ENCODE assay signal across 1 cellular context in the genomic region with DNA sequence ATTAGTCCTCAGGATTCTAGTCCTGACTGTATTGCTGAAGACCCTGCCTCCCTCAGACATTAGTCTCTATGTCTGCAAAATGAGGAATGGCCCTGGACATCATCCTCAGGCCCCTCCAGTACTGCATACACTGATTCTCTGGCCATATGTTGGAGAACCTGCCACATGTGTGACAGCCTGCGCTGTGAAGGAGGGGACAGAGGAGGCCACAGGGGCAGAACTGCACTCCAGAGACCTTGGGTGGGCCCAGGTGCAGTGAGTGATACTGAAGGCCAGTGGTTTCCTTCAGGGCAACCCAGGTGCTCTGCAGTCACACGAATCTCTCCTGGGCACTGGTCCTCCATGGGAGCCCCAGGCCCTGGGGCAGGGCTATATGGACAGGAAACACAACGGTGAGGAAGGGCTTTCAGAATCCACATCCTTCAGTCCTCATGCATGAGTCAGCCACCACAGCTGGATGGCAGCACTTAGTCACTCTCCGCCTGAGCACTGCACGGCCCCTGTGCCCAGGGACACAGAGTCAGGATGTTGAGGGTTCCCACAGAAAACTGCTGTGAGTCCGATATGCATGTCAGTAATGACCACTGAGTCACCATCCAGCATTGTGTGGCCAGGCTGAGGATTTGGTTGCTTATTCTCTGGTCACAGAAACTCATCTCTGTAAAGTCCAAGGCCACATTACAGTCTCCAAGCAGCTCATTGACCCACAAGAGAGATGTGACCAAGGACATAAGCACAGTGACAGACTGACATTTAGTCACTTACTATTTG.
TF ChIP-seq lines count a peak whose summit lies in the region.

No MANE protein-coding gene starts in this region.

TF ChIP-seq in SK-N-SH, 30 proteins besides CTCF, POLR2A, EP300 and RAD21 (continued from another document):
- TF ChIP-seq, protein P1, sequence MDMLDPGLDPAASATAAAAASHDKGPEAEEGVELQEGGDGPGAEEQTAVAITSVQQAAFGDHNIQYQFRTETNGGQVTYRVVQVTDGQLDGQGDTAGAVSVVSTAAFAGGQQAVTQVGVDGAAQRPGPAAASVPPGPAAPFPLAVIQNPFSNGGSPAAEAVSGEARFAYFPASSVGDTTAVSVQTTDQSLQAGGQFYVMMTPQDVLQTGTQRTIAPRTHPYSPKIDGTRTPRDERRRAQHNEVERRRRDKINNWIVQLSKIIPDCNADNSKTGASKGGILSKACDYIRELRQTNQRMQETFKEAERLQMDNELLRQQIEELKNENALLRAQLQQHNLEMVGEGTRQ (IDR thresholded peaks at IDR 0.05; ENCODE audit: borderline replicate concordance, low read depth, low read length): no peak
- TF ChIP-seq, protein P2, sequence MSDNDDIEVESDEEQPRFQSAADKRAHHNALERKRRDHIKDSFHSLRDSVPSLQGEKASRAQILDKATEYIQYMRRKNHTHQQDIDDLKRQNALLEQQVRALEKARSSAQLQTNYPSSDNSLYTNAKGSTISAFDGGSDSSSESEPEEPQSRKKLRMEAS (IDR thresholded peaks at IDR 0.05; ENCODE audit: low read depth): 0 out of 2 replicates have a peak, but pooled peaks have one; percentile 49
- TF ChIP-seq TEAD4 (IDR thresholded peaks at IDR 0.05; ENCODE audit: borderline replicate concordance, insufficient read depth) (0 out of 2 replicates have a peak, but pooled peaks have one; percentile 41), TAF1 (IDR thresholded peaks at IDR 0.05; ENCODE audit: borderline replicate concordance, low read depth, low read length) (no peak), MEF2A (IDR thresholded peaks at IDR 0.05; ENCODE audit: borderline replicate concordance, low read depth) (no peak), FOXJ3 (CRISPR knock-in tag; IDR thresholded peaks at IDR 0.05) (no peak), SMC3 (IDR thresholded peaks at IDR 0.05; ENCODE audit: low read depth, low read length) (peak; percentile 32; the same call in 1 of the 2 replicates), FOSL2 (IDR thresholded peaks at IDR 0.05; ENCODE audit: borderline replicate concordance, low read depth) (peak; percentile 91), EZH2phosphoT487 (IDR thresholded peaks at IDR 0.05; ENCODE audit: borderline replicate concordance, low read depth) (no peak), SIN3A (IDR thresholded peaks at IDR 0.05; ENCODE audit: borderline replicate concordance, low read depth, low read length) (0 out of 2 replicates have a peak, but pooled peaks have one; percentile 40), GATA2 (CRISPR knock-in tag; IDR thresholded peaks at IDR 0.05) (no peak)
